1 cellular context compared by ENCODE assay signal in genomic region chr6:149565539-149566371, GRCh38.
TF ChIP-seq lines count a peak whose summit lies in the region.

No MANE protein-coding gene starts in this region.

TF ChIP-seq in K562, 482 proteins besides CTCF, POLR2A, EP300 and RAD21 (continued from another document):
- TF ChIP-seq CEBPZ (IDR thresholded peaks at IDR 0.05; ENCODE audit: borderline replicate concordance, low read depth, low read length): no peak
- no peak for TF ChIP-seq ESRRB (CRISPR knock-in tag; IDR thresholded peaks at IDR 0.05; ENCODE audit: borderline replicate concordance)
- no peak for TF ChIP-seq ZNF76 (CRISPR knock-in tag; IDR thresholded peaks at IDR 0.05; ENCODE audit: borderline replicate concordance)
- TF ChIP-seq KLF13 (tag; IDR thresholded peaks at IDR 0.05; ENCODE audit: borderline replicate concordance, low read depth): no peak
- TF ChIP-seq ELF1 (tag; IDR thresholded peaks at IDR 0.05): no peak
- no peak for TF ChIP-seq DLX4 (CRISPR knock-in tag; IDR thresholded peaks at IDR 0.05)
- no peak for TF ChIP-seq RNF219 (CRISPR knock-in tag; IDR thresholded peaks at IDR 0.05)
- TF ChIP-seq MEIS2 (IDR thresholded peaks at IDR 0.05; ENCODE audit: partially characterized antibody): peak; percentile 68
- no peak for TF ChIP-seq ZNF347 (CRISPR knock-in tag; IDR thresholded peaks at IDR 0.05; ENCODE audit: low read depth)
- no peak for TF ChIP-seq LARP7 (IDR thresholded peaks at IDR 0.05)
- TF ChIP-seq PHF20 (IDR thresholded peaks at IDR 0.05; ENCODE audit: partially characterized antibody): no peak
- peak; percentile 99 for TF ChIP-seq NFIC (IDR thresholded peaks at IDR 0.05)
- TF ChIP-seq ZNF316 (IDR thresholded peaks at IDR 0.05): no peak
TF ChIP-seq in K562: peak in this region for 111.
